8 cellular contexts compared by ENCODE assay signal in genomic region chr6:98946266-98946817, GRCh38. TPM values are rescaled to one million over a fixed set of nuclear protein-coding genes. Genes with fewer than 3 reads are reported as not detected.
DNase-seq lines count a peak whose midpoint lies in the region; ATAC-seq and TF ChIP-seq lines count a peak whose summit lies in the region.

No MANE protein-coding gene starts in this region.

- H3K4me1 ChIP-seq in left lung (peaks cover 10 to 30% of the 10 kb centered on the region in 2 donors), thyroid gland (peaks cover 15 to 24% of the 10 kb centered on the region in 2 donors)

- in situ Hi-C loops in GM13976 (cut with MboI; ENCODE audit: low sequenced_read_pairs, unreplicated experiment), result no loop called here

- no peak for DNase-seq in activated T-cell treated with anti-CD3 and anti-CD28 coated beads, Interleukin-2, amount 50 U/mL, for 24 hours
- DNase-seq in activated T-cell treated with anti-CD3 and anti-CD28 coated beads, Interleukin-2, amount 50 U/mL, for 1 hour, result no peak
- DNase-seq in activated T-helper 2 cell treated with anti-CD3 and anti-CD28 coated beads, Interferon-gamma antibody, Interleukin-2, Interleukin-4, amounts not matched to agents 10 μg/mL and 5 μg/mL and 100 μg/mL, durations not matched to agents 14 hours and 24 hours and 36 hours (ENCODE audit: low spot score), result no peak
- DNase-seq in left lung (no peak), thyroid gland (no peak), C1 segment of cervical spinal cord (lab: John Stamatoyannopoulos, UW) (no peak), GM13976 (ENCODE audit: low spot score) (no peak)

- no peak for TF ChIP-seq POLR2A in thyroid gland (IDR thresholded peaks at IDR 0.05)

- H3K27ac ChIP-seq in left lung, result peak overlapping the region in 1 of 2 donors; percentile 86
- H3K27ac ChIP-seq in thyroid gland, result no peak overlapping the region

- H3K36me3 ChIP-seq in left lung (no peaks in the 10 kb centered on the region), thyroid gland (no peaks in the 10 kb centered on the region)

- intact Hi-C loops in activated T-helper 2 cell treated with anti-CD3 and anti-CD28 coated beads, Interferon-gamma antibody, Interleukin-2, Interleukin-4, amounts not matched to agents 10 μg/mL and 5 μg/mL and 100 μg/mL, durations not matched to agents 14 hours and 24 hours and 36 hours (cut with micrococcal nuclease), result loop anchor here (5.0 kb wide), 1 partner anchor 476 kb away; no protein-coding TSS in a partner anchor
- intact Hi-C loops in left lung (cut with DNase I), result no loop called here
- intact Hi-C loops in thyroid gland (cut with DNase I), result no loop called here

- H3K4me1 Mint-ChIP-seq in activated T-cell treated with anti-CD3 and anti-CD28 coated beads, Interleukin-2, amount 50 U/mL, for 24 hours (ENCODE audit: low read depth), result peaks cover 40% of the 10 kb centered on the region
- peaks cover 32% of the 10 kb centered on the region for H3K4me1 Mint-ChIP-seq in activated T-helper 2 cell treated with anti-CD3 and anti-CD28 coated beads, Interferon-gamma antibody, Interleukin-2, Interleukin-4, amounts not matched to agents 10 μg/mL and 5 μg/mL and 100 μg/mL, durations not matched to agents 14 hours and 24 hours and 36 hours (ENCODE audit: low read depth)

- 74 to 79% methylated on average over 9 of the region's 9 CpGs for WGBS in thyroid gland, 2 donors

- H3K4me3 ChIP-seq in left lung (peak overlapping the region; percentile 59 to 73), thyroid gland (replicated peaks in 1 of 3) (peak overlapping the region in 2 of 3 donors; percentile 65 to 82)

- no peak for ATAC-seq in left lung
- ATAC-seq in activated CD4-positive, CD25-positive, alpha-beta regulatory T cell treated with anti-CD3 and anti-CD28 coated beads, Interleukin-2, amount 50 U/mL, for 24 hours, result no peak

- peak overlapping the region; percentile 93 for H3K4me3 Mint-ChIP-seq in activated T-cell treated with anti-CD3 and anti-CD28 coated beads, Interleukin-2, amount 50 U/mL, for 24 hours
- H3K4me3 Mint-ChIP-seq in activated T-helper 2 cell treated with anti-CD3 and anti-CD28 coated beads, Interferon-gamma antibody, Interleukin-2, Interleukin-4, amounts not matched to agents 10 μg/mL and 5 μg/mL and 100 μg/mL, durations not matched to agents 14 hours and 24 hours and 36 hours (ENCODE audit: low read depth), result peak overlapping the region; percentile 89

- H3K27me3 ChIP-seq in left lung (no peaks in the 10 kb centered on the region), thyroid gland (no peaks in the 10 kb centered on the region)

- H3K27me3 Mint-ChIP-seq in activated T-cell treated with anti-CD3 and anti-CD28 coated beads, Interleukin-2, amount 50 U/mL, for 24 hours, result peaks cover 3% of the 10 kb centered on the region
- peaks cover 11% of the 10 kb centered on the region for H3K27me3 Mint-ChIP-seq in activated T-helper 2 cell treated with anti-CD3 and anti-CD28 coated beads, Interferon-gamma antibody, Interleukin-2, Interleukin-4, amounts not matched to agents 10 μg/mL and 5 μg/mL and 100 μg/mL, durations not matched to agents 14 hours and 24 hours and 36 hours (ENCODE audit: low read depth)

- peaks cover 0 to 4% of the 10 kb centered on the region in 2 donors for H3K9me3 ChIP-seq in left lung
- no peaks in the 10 kb centered on the region for H3K9me3 ChIP-seq in thyroid gland

- peaks cover 31% of the 10 kb centered on the region for H3K36me3 Mint-ChIP-seq in activated T-cell treated with anti-CD3 and anti-CD28 coated beads, Interleukin-2, amount 50 U/mL, for 24 hours (ENCODE audit: low read depth)
- H3K36me3 Mint-ChIP-seq in activated T-helper 2 cell treated with anti-CD3 and anti-CD28 coated beads, Interferon-gamma antibody, Interleukin-2, Interleukin-4, amounts not matched to agents 10 μg/mL and 5 μg/mL and 100 μg/mL, durations not matched to agents 14 hours and 24 hours and 36 hours (ENCODE audit: low read depth), result peaks cover 34% of the 10 kb centered on the region

- peaks cover 13% of the 10 kb centered on the region for H3K9me3 Mint-ChIP-seq in activated T-cell treated with anti-CD3 and anti-CD28 coated beads, Interleukin-2, amount 50 U/mL, for 24 hours
- peaks cover 21% of the 10 kb centered on the region for H3K9me3 Mint-ChIP-seq in activated T-helper 2 cell treated with anti-CD3 and anti-CD28 coated beads, Interferon-gamma antibody, Interleukin-2, Interleukin-4, amounts not matched to agents 10 μg/mL and 5 μg/mL and 100 μg/mL, durations not matched to agents 14 hours and 24 hours and 36 hours

- H3K27ac Mint-ChIP-seq in activated T-cell treated with anti-CD3 and anti-CD28 coated beads, Interleukin-2, amount 50 U/mL, for 24 hours, result peak overlapping the region; percentile 96
- peak overlapping the region; percentile 93 for H3K27ac Mint-ChIP-seq in activated T-helper 2 cell treated with anti-CD3 and anti-CD28 coated beads, Interferon-gamma antibody, Interleukin-2, Interleukin-4, amounts not matched to agents 10 μg/mL and 5 μg/mL and 100 μg/mL, durations not matched to agents 14 hours and 24 hours and 36 hours

- no peak for TF ChIP-seq CTCF in left lung (IDR thresholded peaks at IDR 0.05)
- no peak for TF ChIP-seq CTCF in thyroid gland (IDR thresholded peaks at IDR 0.05)
- no peak for TF ChIP-seq CTCF in GM13976 (IDR thresholded peaks at IDR 0.05; ENCODE audit: borderline replicate concordance, control extremely low read depth, extremely low read depth, insufficient read depth, missing control alignments)

RNA-seq across cellular contexts. Expression of gene FBXL4, which starts 1.4 kb away (rescaled TPM):
- 12.6 and 13.9 TPM in 2 replicates for total RNA-seq in activated T-helper 2 cell treated with anti-CD3 and anti-CD28 coated beads, Interferon-gamma antibody, Interleukin-2, Interleukin-4, amounts not matched to agents 10 μg/mL and 5 μg/mL and 100 μg/mL, durations not matched to agents 14 hours and 24 hours and 36 hours
- total RNA-seq in left lung, result 10 to 100 TPM; 20.5 to 20.7 TPM
- 10 to 100 TPM; 33.1 to 49.9 (median 42.8) TPM for total RNA-seq in thyroid gland
